15 cellular contexts compared by ENCODE assay signal in genomic region chr3:8460050-8460708, GRCh38. TPM values are rescaled to one million over a fixed set of nuclear protein-coding genes. Genes with fewer than 3 reads are reported as not detected.
DNase-seq lines count a peak whose midpoint lies in the region; ATAC-seq and TF ChIP-seq lines count a peak whose summit lies in the region.
"Had no signal": no experiment of that assay in that cellular context is flagged by ENCODE, and none has a peak within 500 bp of the region (broad histone marks: within the 10 kb centered on the region; RNA-seq: fewer than 3 reads in every experiment).

No MANE protein-coding gene starts in this region.

- H3K23ac ChIP-seq in mesenchymal stem cell (ENCODE audit: low read length in 2 of 2) = no peak overlapping the region

- TF ChIP-seq CTCF in left ventricle myocardium inferior (IDR thresholded peaks at IDR 0.05; ENCODE audit: borderline replicate concordance) (no peak), coronary artery (IDR thresholded peaks at IDR 0.05) (no peak), tibial nerve (IDR thresholded peaks at IDR 0.05) (no peak)

- DNase-seq in left ventricle myocardium inferior (no peak), cardiac septum (ENCODE audit: low spot score) (no peak), coronary artery (ENCODE audit: low spot score) (no peak), mesenchymal stem cell (no peak), tibial nerve (ENCODE audit: low spot score in 2 of 2) (no peak), head of caudate nucleus (no peak), NCI-H2029 (lab: John Stamatoyannopoulos, UW) (no peak)
- DNase-seq: COR-L47, DMS153, Karpas-422, MM.1S, NCI-H1105, NCI-H1930, NCI-H510A treated with DMSO at 0.1 percent for 48 hours had no signal

- no peaks in the 10 kb centered on the region for H3K36me3 ChIP-seq in left ventricle myocardium inferior
- no peaks in the 10 kb centered on the region for H3K36me3 ChIP-seq in mesenchymal stem cell (ENCODE audit: control insufficient read depth in 1 of 2, insufficient read depth in 2 of 2, low read depth in 1 of 2, low read length in 2 of 2)
- H3K36me3 ChIP-seq in tibial nerve = no peaks in the 10 kb centered on the region

- H4K8ac ChIP-seq in mesenchymal stem cell (ENCODE audit: low read length) = no peak overlapping the region

- peak; percentile 27 to 32 for TF ChIP-seq EP300 in tibial nerve (IDR thresholded peaks at IDR 0.05)

- H2BK12ac ChIP-seq in mesenchymal stem cell (ENCODE audit: low read length in 2 of 2) = peak overlapping the region; percentile 42 to 45

- no peak overlapping the region for H2BK5ac ChIP-seq in mesenchymal stem cell (ENCODE audit: low read depth, low read length, poor library complexity, severe bottlenecking)

- TF ChIP-seq POLR2A in tibial nerve (IDR thresholded peaks at IDR 0.05) = no peak

- H3K9me3 ChIP-seq in left ventricle myocardium inferior (replicated peaks) = no peaks in the 10 kb centered on the region
- no peaks in the 10 kb centered on the region for H3K9me3 ChIP-seq in mesenchymal stem cell (ENCODE audit: control insufficient read depth, low read length)
- H3K9me3 ChIP-seq in tibial nerve = no peaks in the 10 kb centered on the region

- no peaks in the 10 kb centered on the region for H3K27me3 ChIP-seq in left ventricle myocardium inferior (ENCODE audit: low read depth)
- no peaks in the 10 kb centered on the region for H3K27me3 ChIP-seq in mesenchymal stem cell (ENCODE audit: control insufficient read depth in 1 of 2, insufficient read depth in 1 of 2, low read length in 2 of 2)
- no peaks in the 10 kb centered on the region for H3K27me3 ChIP-seq in tibial nerve

- H3K27ac ChIP-seq in left ventricle myocardium inferior (replicated peaks) (peak overlapping the region; percentile 27), coronary artery (peak overlapping the region; percentile 84 to 90), mesenchymal stem cell (ENCODE audit: low read length, poor library complexity, severe bottlenecking) (no peak overlapping the region), tibial nerve (peak overlapping the region in 2 of 4 donors; percentile 67 to 73)

- no peak for ATAC-seq in esophagus mucosa

- no peak overlapping the region for H3K4ac ChIP-seq in mesenchymal stem cell (ENCODE audit: low read depth in 1 of 2, low read length in 2 of 2)

- H3K4me3 ChIP-seq in left ventricle myocardium inferior = no peak overlapping the region
- H3K4me3 ChIP-seq in coronary artery = no peak overlapping the region
- no peak overlapping the region for H3K4me3 ChIP-seq in mesenchymal stem cell (ENCODE audit: insufficient read depth in 1 of 2, low read depth in 1 of 2, low read length in 2 of 2)
- no peak overlapping the region for H3K4me3 ChIP-seq in tibial nerve

- H3K4me1 ChIP-seq in left ventricle myocardium inferior (no peaks in the 10 kb centered on the region), mesenchymal stem cell (ENCODE audit: control insufficient read depth, insufficient read depth, low read depth, low read length) (peaks cover 13% of the 10 kb centered on the region), tibial nerve (peaks cover 0 to 12% (median 0%) of the 10 kb centered on the region in 4 donors)

- H3K9ac ChIP-seq in mesenchymal stem cell (ENCODE audit: low read length) = peak overlapping the region; percentile 68

- no peak overlapping the region for H2BK120ac ChIP-seq in mesenchymal stem cell (ENCODE audit: low read depth, low read length)

- H2AFZ ChIP-seq in mesenchymal stem cell (ENCODE audit: low read depth, low read length) = no peak overlapping the region

- H3K4me2 ChIP-seq in mesenchymal stem cell (ENCODE audit: low read length, poor library complexity, severe bottlenecking) = no peak overlapping the region

- no peak overlapping the region for H3K14ac ChIP-seq in mesenchymal stem cell (ENCODE audit: low read length in 2 of 2)

- WGBS in mesenchymal stem cell = 86% methylated on average over 10 of the region's 10 CpGs
- 48 to 50% methylated on average over 10 of the region's 10 CpGs for WGBS in tibial nerve, 2 donors

- H4K91ac ChIP-seq in mesenchymal stem cell (ENCODE audit: low read length) = peak overlapping the region; percentile 67

- no peak overlapping the region for H3K18ac ChIP-seq in mesenchymal stem cell (ENCODE audit: low read depth in 1 of 2, low read length in 2 of 2)

- H3K79me1 ChIP-seq in mesenchymal stem cell (replicated peaks; ENCODE audit: low read length, poor library complexity, severe bottlenecking) = peaks cover 2% of the 10 kb centered on the region

- H2AK5ac ChIP-seq in mesenchymal stem cell (ENCODE audit: low read length, severe bottlenecking) = peak overlapping the region; percentile 95

- intact Hi-C loops in left ventricle myocardium inferior (cut with micrococcal nuclease) = no loop called here
- intact Hi-C loops in cardiac septum (cut with DNase I) = no loop called here
- intact Hi-C loops in head of caudate nucleus (cut with DNase I) = no loop called here

- H2BK15ac ChIP-seq in mesenchymal stem cell (ENCODE audit: low read depth, poor library complexity, severe bottlenecking) = peak overlapping the region; percentile 45

RNA-seq across cellular contexts. Expression of gene LMCD1, which starts 41.4 kb away (rescaled TPM):
- total RNA-seq in left ventricle myocardium inferior = 72.9 TPM
- total RNA-seq in cardiac septum = 57.6 TPM
- 22.4 TPM for polyA plus RNA-seq in mesenchymal stem cell (2013, experiment 1 of 2)
- 23.5 TPM for polyA plus RNA-seq in mesenchymal stem cell (2013, experiment 2 of 2)
- total RNA-seq in tibial nerve = 100 to 1,000 TPM in 1 of 4 donors, 10 to 100 TPM in 3; 81.2 to 147 (median 92.9) TPM
- 13.0 TPM for total RNA-seq in esophagus mucosa
